ENCODE assay signal across 16 cellular contexts in genomic region chr3:115086379-115086778, GRCh38.
DNase-seq lines count a peak whose midpoint lies in the region; ATAC-seq, FAIRE-seq and TF ChIP-seq lines count a peak whose summit lies in the region.
"Had no signal": no experiment of that assay in that cellular context is flagged by ENCODE, and none has a peak within 500 bp of the region (broad histone marks: within the 10 kb centered on the region; RNA-seq: fewer than 3 reads in every experiment).

No MANE protein-coding gene starts in this region.

- peak; percentile 26 for FAIRE-seq in small intestine (lab: Jason Lieb, UNC)
- FAIRE-seq: GM12878, GM18507 had no signal

- ATAC-seq in left colon (peak; percentile 48), T-helper 17 cell (no peak), foreskin keratinocyte (no peak)
- no peak for ATAC-seq in stimulated activated naive CD8-positive, alpha-beta T cell treated with anti-CD3 and anti-CD28 coated beads, Interleukin-15, Interleukin-2, amounts not matched to agents 100 U/mL and 50 U/mL, for 24 hours
- ATAC-seq: GM12878 had no signal

- H3K36me3 Mint-ChIP-seq in T-helper 17 cell (ENCODE audit: low read depth) = no peaks in the 10 kb centered on the region
- H3K36me3 Mint-ChIP-seq: CD4-positive, CD25-positive, alpha-beta regulatory T cell had no signal

- DNase-seq in NCI-H446 treated with DMSO at 0.1 percent for 48 hours (lab: John Stamatoyannopoulos, UW) = peak; percentile 41
- no peak for DNase-seq in NCI-H446 (lab: John Stamatoyannopoulos, UW)
- DNase-seq in left colon = no peak
- DNase-seq in small intestine = no peak
- no peak for DNase-seq in T-helper 17 cell
- no peak for DNase-seq in foreskin keratinocyte
- DNase-seq in stimulated activated naive CD8-positive, alpha-beta T cell treated with anti-CD3 and anti-CD28 coated beads, Interleukin-15, Interleukin-2, amounts not matched to agents 100 U/mL and 50 U/mL, for 24 hours = no peak
- DNase-seq: 8988T; AML-193; CD4-positive, CD25-positive, alpha-beta regulatory T cell; DMS79; GOT3; H9 had no signal

- no peaks in the 10 kb centered on the region for H3K9me3 ChIP-seq in small intestine (ENCODE audit: control insufficient read depth, low read depth)
- no peaks in the 10 kb centered on the region for H3K9me3 ChIP-seq in T-helper 17 cell (ENCODE audit: control insufficient read depth, low read length, poor library complexity, severe bottlenecking)
- H3K9me3 ChIP-seq: BLaER1 had no signal

- H3K27me3 ChIP-seq in small intestine (ENCODE audit: control insufficient read depth in 2 of 2, insufficient read depth in 2 of 2, low read length in 2 of 2) = no peaks in the 10 kb centered on the region
- H3K27me3 ChIP-seq in foreskin keratinocyte = no peaks in the 10 kb centered on the region
- H3K27me3 ChIP-seq: BLaER1 had no signal

- no peak overlapping the region for H3K27ac Mint-ChIP-seq in T-helper 17 cell
- H3K27ac Mint-ChIP-seq: CD4-positive, CD25-positive, alpha-beta regulatory T cell; H9 had no signal

- H3K4me3 Mint-ChIP-seq in T-helper 17 cell = no peak overlapping the region
- H3K4me3 Mint-ChIP-seq: CD4-positive, CD25-positive, alpha-beta regulatory T cell; H9 had no signal

- H3K4me1 ChIP-seq in small intestine (ENCODE audit: control insufficient read depth in 2 of 2, insufficient read depth in 1 of 2, low read depth in 1 of 2, low read length in 1 of 2) (peaks cover 0 to 8% of the 10 kb centered on the region in 2 donors), foreskin keratinocyte (no peaks in the 10 kb centered on the region)
- H3K4me1 ChIP-seq: BLaER1 had no signal

- TF ChIP-seq CTCF in foreskin keratinocyte (conservative IDR thresholded peaks at IDR 0.05) = no peak

- no peak overlapping the region for H3K27ac ChIP-seq in small intestine (ENCODE audit: low read depth in 1 of 2, low read length in 1 of 2)
- H3K27ac ChIP-seq in foreskin keratinocyte = no peak overlapping the region
- H3K27ac ChIP-seq: BLaER1 had no signal

- H3K27me3 Mint-ChIP-seq in T-helper 17 cell = no peaks in the 10 kb centered on the region
- H3K27me3 Mint-ChIP-seq: CD4-positive, CD25-positive, alpha-beta regulatory T cell had no signal

- WGBS in small intestine, 3 donors = 44 to 52% (median 45%) methylated on average over 1 of the region's 1 CpG

- intact Hi-C loops in left colon (cut with DNase I, micrococcal nuclease) = no loop called here

- H3K4me1 Mint-ChIP-seq in T-helper 17 cell = peaks cover 19% of the 10 kb centered on the region

- no peak overlapping the region for H3K4me3 ChIP-seq in small intestine (ENCODE audit: low read depth in 1 of 2, low read length in 2 of 2)
- H3K4me3 ChIP-seq: BLaER1, GM12878 had no signal

- no peaks in the 10 kb centered on the region for H3K36me3 ChIP-seq in small intestine (ENCODE audit: control insufficient read depth in 2 of 2, insufficient read depth in 2 of 2, low read length in 2 of 2)
- H3K36me3 ChIP-seq: BLaER1 had no signal
